ENCODE assay signal across 1 cellular context in genomic region chr2:241638940-241639339, GRCh38.
TF ChIP-seq lines count a peak whose summit lies in the region.

No MANE protein-coding gene starts in this region.

TF ChIP-seq in K562, 482 proteins besides CTCF, POLR2A, EP300 and RAD21:
- TF ChIP-seq RBFOX2 (IDR thresholded peaks at IDR 0.05; ENCODE audit: low read depth, low read length) = peak; percentile 54; the same call in 1 of the 2 replicates
- TF ChIP-seq BDP1 (IDR thresholded peaks at IDR 0.05; ENCODE audit: insufficient read depth, insufficient read length) = no peak
